21 cellular contexts compared by ENCODE assay signal in the genomic region with DNA sequence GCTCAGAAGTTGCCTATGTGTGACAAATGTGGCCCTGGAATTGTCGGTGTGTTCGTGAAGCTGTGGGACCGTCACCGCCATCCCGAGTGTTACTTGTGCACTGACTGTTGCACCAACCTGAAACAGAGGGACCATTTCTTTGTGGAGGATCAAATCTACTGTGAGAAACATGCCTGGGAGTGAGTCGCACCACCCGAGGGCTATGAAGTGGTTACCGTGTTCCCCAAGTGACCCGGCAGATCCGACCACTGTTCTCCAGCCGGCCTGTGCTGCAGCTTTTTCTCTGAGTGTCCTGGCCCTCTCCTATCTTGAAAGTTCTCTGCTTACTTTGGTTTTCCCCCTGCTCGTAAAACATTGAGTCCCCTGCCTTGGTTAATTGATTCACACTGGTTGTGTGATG.
"Had no signal": no experiment of that assay in that cellular context is flagged by ENCODE, and none has a peak within 500 bp of the region (broad histone marks: within the 10 kb centered on the region; RNA-seq: fewer than 3 reads in every experiment).

No MANE protein-coding gene starts in this region.

- H3K36me3 ChIP-seq: esophagus squamous epithelium, gastroesophageal sphincter, neutrophil, right lobe of liver, stomach, thoracic aorta, transverse colon had no signal

- ATAC-seq: effector memory CD8-positive, alpha-beta T cell; gastroesophageal sphincter; left colon; left ventricle myocardium superior; naive thymus-derived CD4-positive, alpha-beta T cell; psoas muscle; right lobe of liver had no signal

- H3K9me3 ChIP-seq: esophagus squamous epithelium, neutrophil, psoas muscle, right lobe of liver, stomach, thoracic aorta, transverse colon had no signal

- H3K27ac ChIP-seq: esophagus squamous epithelium, gastroesophageal sphincter, neutrophil, psoas muscle, right lobe of liver, stomach, thoracic aorta, transverse colon had no signal

- H3K4me1 ChIP-seq: gastroesophageal sphincter, psoas muscle had no signal

- H3K4me3 ChIP-seq: esophagus squamous epithelium, gastroesophageal sphincter, lung, psoas muscle, right lobe of liver, stomach, thoracic aorta, transverse colon had no signal

- DNase-seq: effector memory CD8-positive, alpha-beta T cell; esophagus squamous epithelium; glutamatergic neuron; immature natural killer cell; left colon; left ventricle myocardium superior; mesendoderm; naive thymus-derived CD4-positive, alpha-beta T cell; nephron progenitor cell; psoas muscle; retina; right lobe of liver; stimulated activated CD4-positive, alpha-beta T cell treated with anti-CD3 and anti-CD28 coated beads, Interleukin-4, amount 100 ng/mL, for 4 hours; stimulated activated naive CD4-positive, alpha-beta T cell; stomach; substantia nigra; transverse colon had no signal

- H3K27me3 ChIP-seq: esophagus squamous epithelium, gastroesophageal sphincter, right lobe of liver, stomach, transverse colon had no signal
